Comparison of ENCODE assay signal across 23 cellular contexts in the genomic region with DNA sequence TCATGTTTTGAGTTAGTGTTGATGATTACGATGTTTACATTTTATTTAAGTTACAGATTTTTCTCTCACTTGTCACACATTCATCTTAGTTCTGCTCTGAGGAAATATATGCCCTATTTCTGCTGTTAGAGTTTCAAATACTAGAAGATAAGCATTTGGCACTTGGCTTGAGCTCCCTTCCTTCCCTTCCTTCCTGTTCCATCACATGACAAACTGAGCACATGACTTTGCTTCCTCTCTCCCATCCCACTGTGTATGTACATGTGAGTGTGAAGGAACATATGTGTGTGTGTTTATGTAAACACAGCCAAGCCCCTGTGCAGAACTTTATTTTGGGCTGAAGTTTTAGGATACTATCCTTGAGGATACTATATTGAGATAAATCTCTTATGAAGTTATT.
"Had no signal": no experiment of that assay in that cellular context is flagged by ENCODE, and none has a peak within 500 bp of the region (broad histone marks: within the 10 kb centered on the region; RNA-seq: fewer than 3 reads in every experiment).

No MANE protein-coding gene starts in this region.

- H3K4me3 ChIP-seq: body of pancreas, colonic mucosa, heart left ventricle, neural progenitor cell, ovary, sigmoid colon, tibial artery, uterus had no signal

- H3K9me3 Mint-ChIP-seq: activated B cell treated with CpG ODN at 0.5 μM for 24 hours; activated CD4-positive, alpha-beta T cell treated with anti-CD3 and anti-CD28 coated beads, Interleukin-2, amount 10 ng/mL, durations not matched to agents 24 days and 14 days; activated naive CD8-positive, alpha-beta T cell treated with anti-CD3 and anti-CD28 coated beads for 36 hours; neural progenitor cell had no signal

- H3K4me1 ChIP-seq: colonic mucosa, neural progenitor cell, sigmoid colon, uterus had no signal

- H3K9me3 ChIP-seq: body of pancreas, colonic mucosa, heart left ventricle, ovary, sigmoid colon, tibial artery, uterus had no signal

- H3K27me3 Mint-ChIP-seq: activated B cell treated with CpG ODN at 0.5 μM for 24 hours; activated CD4-positive, alpha-beta T cell treated with anti-CD3 and anti-CD28 coated beads, Interleukin-2, amount 10 ng/mL, durations not matched to agents 24 days and 14 days had no signal

- H3K4me3 Mint-ChIP-seq: activated B cell treated with CpG ODN at 0.5 μM for 24 hours; activated CD4-positive, alpha-beta T cell treated with anti-CD3 and anti-CD28 coated beads, Interleukin-2, amount 10 ng/mL, durations not matched to agents 24 days and 14 days; activated CD8-positive, alpha-beta T cell treated with anti-CD3 and anti-CD28 coated beads, Interleukin-2, amount 10 ng/mL, durations not matched to agents 7 days and 5 days; activated naive CD8-positive, alpha-beta T cell treated with anti-CD3 and anti-CD28 coated beads for 36 hours; activated T-cell treated with anti-CD3 and anti-CD28 coated beads, Interleukin-2, amount 50 U/mL, for 72 hours; immature natural killer cell; mesothelial cell of epicardium; neural progenitor cell had no signal

- H3K27ac ChIP-seq: body of pancreas, colonic mucosa, heart left ventricle, neural progenitor cell, ovary, sigmoid colon, tibial artery, uterus had no signal

- H3K9ac ChIP-seq: neural progenitor cell had no signal

- ATAC-seq: activated CD8-positive, alpha-beta T cell treated with anti-CD3 and anti-CD28 coated beads, Interleukin-2, amount 10 ng/mL, durations not matched to agents 7 days and 5 days; activated T-cell treated with anti-CD3 and anti-CD28 coated beads, Interleukin-2, amount 50 U/mL, for 72 hours; body of pancreas; heart left ventricle; left lobe of liver had no signal

- H3K27ac Mint-ChIP-seq: activated B cell treated with CpG ODN at 0.5 μM for 24 hours; activated CD4-positive, alpha-beta T cell treated with anti-CD3 and anti-CD28 coated beads, Interleukin-2, amount 10 ng/mL, durations not matched to agents 24 days and 14 days; activated CD8-positive, alpha-beta T cell treated with anti-CD3 and anti-CD28 coated beads, Interleukin-2, amount 10 ng/mL, durations not matched to agents 7 days and 5 days; activated naive CD8-positive, alpha-beta T cell treated with anti-CD3 and anti-CD28 coated beads for 36 hours; activated T-cell treated with anti-CD3 and anti-CD28 coated beads, Interleukin-2, amount 50 U/mL, for 72 hours; immature natural killer cell; neural progenitor cell had no signal

- H3K36me3 Mint-ChIP-seq: activated naive CD8-positive, alpha-beta T cell treated with anti-CD3 and anti-CD28 coated beads for 36 hours; immature natural killer cell; mesothelial cell of epicardium; neural progenitor cell had no signal

- H2AFZ ChIP-seq: neural progenitor cell had no signal

- FAIRE-seq: TTC549 had no signal

- H3K27me3 ChIP-seq: body of pancreas, colonic mucosa, heart left ventricle, neural progenitor cell, ovary, sigmoid colon, tibial artery, uterus had no signal

- H3K36me3 ChIP-seq: colonic mucosa, heart left ventricle, neural progenitor cell, ovary, sigmoid colon, tibial artery, uterus had no signal

- H3K4me2 ChIP-seq: neural progenitor cell had no signal

- DNase-seq: activated B cell treated with CpG ODN at 0.5 μM for 24 hours; activated CD4-positive, alpha-beta T cell treated with anti-CD3 and anti-CD28 coated beads, Interleukin-2, amount 10 ng/mL, durations not matched to agents 24 days and 14 days; activated CD8-positive, alpha-beta memory T cell treated with anti-CD3 and anti-CD28 coated beads, Interleukin-2, amount 50 U/mL, for 4 hours; activated CD8-positive, alpha-beta T cell treated with anti-CD3 and anti-CD28 coated beads, Interleukin-2, amount 10 ng/mL, durations not matched to agents 7 days and 5 days; activated naive CD8-positive, alpha-beta T cell treated with anti-CD3 and anti-CD28 coated beads for 36 hours; activated T-cell treated with anti-CD3 and anti-CD28 coated beads, Interleukin-2, amount 50 U/mL, for 72 hours; amygdala; body of pancreas; caudate nucleus; colonic mucosa; effector CD4-positive, alpha-beta T cell; heart left ventricle; immature natural killer cell; ovary; sigmoid colon; stimulated activated CD4-positive, alpha-beta T cell treated with anti-CD3 and anti-CD28 coated beads, Interleukin-1b, Interleukin-23, amount 100 ng/mL, for 48 hours; T-helper 2 cell; tibial artery; uterus had no signal

- H3K4me1 Mint-ChIP-seq: activated B cell treated with CpG ODN at 0.5 μM for 24 hours; activated CD4-positive, alpha-beta T cell treated with anti-CD3 and anti-CD28 coated beads, Interleukin-2, amount 10 ng/mL, durations not matched to agents 24 days and 14 days; activated naive CD8-positive, alpha-beta T cell treated with anti-CD3 and anti-CD28 coated beads for 36 hours; immature natural killer cell; neural progenitor cell had no signal
